In the genomic region with DNA sequence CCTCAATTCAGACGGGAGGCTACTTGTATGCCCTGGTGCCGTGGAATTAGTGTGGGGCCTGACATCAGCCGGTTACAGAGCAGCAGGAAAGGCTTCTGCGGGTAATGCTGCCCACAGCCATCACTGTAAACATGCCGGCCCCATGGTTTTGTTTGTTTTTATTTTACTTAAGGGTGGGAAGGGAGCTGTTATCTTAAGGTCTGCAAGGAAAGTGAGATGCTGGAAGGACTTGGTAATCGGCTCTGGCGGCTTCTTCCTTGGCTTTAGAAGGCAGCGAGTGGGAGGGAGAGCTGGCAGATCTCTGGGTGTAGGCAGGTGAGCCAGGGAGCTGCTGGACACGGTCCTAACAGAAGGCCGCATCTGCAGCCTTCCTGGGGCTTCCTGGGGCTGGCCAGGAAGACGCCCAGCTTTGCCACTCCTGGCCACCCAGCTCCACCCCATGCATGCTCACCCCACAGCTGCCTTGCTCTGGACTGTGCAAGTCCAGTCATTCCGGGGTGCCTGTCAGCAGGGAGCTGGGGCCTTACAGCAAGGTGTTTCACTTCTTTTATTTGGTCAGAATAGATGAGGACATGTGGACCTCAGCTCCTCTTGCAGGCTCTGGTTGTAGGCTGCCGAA, we compare ENCODE assay signal across 13 cellular contexts. TPM values are rescaled to one million over a fixed set of nuclear protein-coding genes. Genes with fewer than 3 reads are reported as not detected.
A peak's percentile ranks its signal among the peaks of the same experiment; 100 is the strongest.
DNase-seq lines count a peak whose midpoint lies in the region; ATAC-seq, FAIRE-seq and TF ChIP-seq lines count a peak whose summit lies in the region.
"Had no signal": no experiment of that assay in that cellular context is flagged by ENCODE, and none has a peak within 500 bp of the region (broad histone marks: within the 10 kb centered on the region; RNA-seq: fewer than 3 reads in every experiment).

No MANE protein-coding gene starts in this region.

- no peak overlapping the region for H2AK5ac ChIP-seq in H1 (ENCODE audit: low read depth, low read length)
- H2AK5ac ChIP-seq in trophoblast cell (ENCODE audit: low read length) = no peak overlapping the region

- H3K14ac ChIP-seq in H1 (ENCODE audit: insufficient read length) (no peak overlapping the region), trophoblast cell (ENCODE audit: low read length) (no peak overlapping the region)

- H3K27me3 Mint-ChIP-seq in activated CD4-positive, alpha-beta T cell treated with anti-CD3 and anti-CD28 coated beads, Interleukin-2, amount 10 ng/mL, durations not matched to agents 7 days and 5 days = no peaks in the 10 kb centered on the region
- no peaks in the 10 kb centered on the region for H3K27me3 Mint-ChIP-seq in T-cell

- H2BK15ac ChIP-seq in H1 (ENCODE audit: low read length) = no peak overlapping the region

- no peak overlapping the region for H2BK120ac ChIP-seq in H1 (replicated peaks; ENCODE audit: low read depth, low read length)
- H2BK120ac ChIP-seq in trophoblast cell (ENCODE audit: insufficient read depth, low read length, poor library complexity) = no peak overlapping the region

- peaks cover 87% of the 10 kb centered on the region for H3K4me1 Mint-ChIP-seq in activated CD4-positive, alpha-beta T cell treated with anti-CD3 and anti-CD28 coated beads, Interleukin-2, amount 10 ng/mL, durations not matched to agents 7 days and 5 days
- peaks cover 12 to 49% (median 44%) of the 10 kb centered on the region in 3 donors for H3K4me1 Mint-ChIP-seq in T-cell
- H3K4me1 Mint-ChIP-seq in stimulated activated effector memory CD8-positive, alpha-beta T cell treated with anti-CD3 and anti-CD28 coated beads, Interleukin-12 subunit alpha, Interleukin-12 subunit beta, amount 100 ng/mL, for 72 hours = peaks cover 75% of the 10 kb centered on the region

- H3K79me1 ChIP-seq in H1 (ENCODE audit: low read depth, low read length) (no peaks in the 10 kb centered on the region), trophoblast cell (ENCODE audit: low read length) (no peaks in the 10 kb centered on the region)

- TF ChIP-seq CTCF in H1 (IDR thresholded peaks at IDR 0.05; ENCODE audit: control extremely low read depth in 1 of 3, insufficient read depth in 1 of 3, low read depth in 1 of 3, low read length in 3 of 3) = no peak

- no peak overlapping the region for H4K12ac ChIP-seq in trophoblast cell (ENCODE audit: low read depth, low read length)

- no peak for TF ChIP-seq POLR2A in H1 (IDR thresholded peaks at IDR 0.05; ENCODE audit: control extremely low read depth in 1 of 2, low read depth in 2 of 2, low read length in 2 of 2)

- H3K4me2 ChIP-seq in H1 (ENCODE audit: insufficient read depth in 1 of 2, low read depth in 2 of 2, low read length in 2 of 2) = peak overlapping the region; percentile 30 to 56; a peak in 1 of 4 replicates
- no peak overlapping the region for H3K4me2 ChIP-seq in trophoblast cell (ENCODE audit: low read length)

- no peaks in the 10 kb centered on the region for H3K9me3 Mint-ChIP-seq in activated CD4-positive, alpha-beta T cell treated with anti-CD3 and anti-CD28 coated beads, Interleukin-2, amount 10 ng/mL, durations not matched to agents 7 days and 5 days
- H3K9me3 Mint-ChIP-seq in T-cell = no peaks in the 10 kb centered on the region
- no peaks in the 10 kb centered on the region for H3K9me3 Mint-ChIP-seq in stimulated activated effector memory CD8-positive, alpha-beta T cell treated with anti-CD3 and anti-CD28 coated beads, Interleukin-12 subunit alpha, Interleukin-12 subunit beta, amount 100 ng/mL, for 72 hours

- no peak overlapping the region for H3K23ac ChIP-seq in H1 (ENCODE audit: insufficient read length)
- H3K23ac ChIP-seq in trophoblast cell (ENCODE audit: low read length) = no peak overlapping the region

- no peak for TF ChIP-seq RAD21 in H1 (IDR thresholded peaks at IDR 0.05 in 1 of 2, conservative IDR thresholded peaks at IDR 0.05 in 1 of 2; ENCODE audit: low read depth in 2 of 2, low read length in 2 of 2)

- POLR2A ChIA-PET in activated CD4-positive, alpha-beta T cell treated with anti-CD3 and anti-CD28 coated beads, Interleukin-2, amount 10 ng/mL, durations not matched to agents 7 days and 5 days (lab: Charles Lee) = interaction anchor here (1.7 kb wide), 1 partner anchor 15 kb away, joined by 6 read pairs; no protein-coding TSS in a partner anchor
- POLR2A ChIA-PET in T-cell (lab: Charles Lee) = interaction anchor here (0.6 kb wide), 2 partner anchors 27 to 45 kb away, joined by 6 to 9 read pairs; no protein-coding TSS in a partner anchor
- POLR2A ChIA-PET in H1 (lab: Charles Lee; ENCODE audit: partially characterized antibody) = interaction anchor here (0.7 to 0.9 kb wide), 2 partner anchors 13 to 60 kb away, joined by 3 to 4 read pairs; no protein-coding TSS in a partner anchor

- no peak overlapping the region for H2BK20ac ChIP-seq in H1 (ENCODE audit: low read length)

- H3K56ac ChIP-seq in H1 (replicated peaks; ENCODE audit: insufficient read length, low read depth, low read length) = no peak overlapping the region

- no peak overlapping the region for H4K91ac ChIP-seq in H1 (replicated peaks; ENCODE audit: insufficient read length, low read length)
- H4K91ac ChIP-seq in trophoblast cell (ENCODE audit: low read depth, low read length) = no peak overlapping the region

- H2BK12ac ChIP-seq in H1 (ENCODE audit: low read depth, low read length) (no peak overlapping the region), trophoblast cell (ENCODE audit: low read length) (no peak overlapping the region)

- H3K4me3 Mint-ChIP-seq in activated CD4-positive, alpha-beta T cell treated with anti-CD3 and anti-CD28 coated beads, Interleukin-2, amount 10 ng/mL, durations not matched to agents 7 days and 5 days = peak overlapping the region; percentile 22
- peak overlapping the region in 1 of 3 donors; percentile 8 for H3K4me3 Mint-ChIP-seq in T-cell
- H3K4me3 Mint-ChIP-seq in stimulated activated effector memory CD8-positive, alpha-beta T cell treated with anti-CD3 and anti-CD28 coated beads, Interleukin-12 subunit alpha, Interleukin-12 subunit beta, amount 100 ng/mL, for 72 hours = peak overlapping the region; percentile 64

- no peak overlapping the region for H3K18ac ChIP-seq in H1 (ENCODE audit: extremely low read depth, low read length)
- H3K18ac ChIP-seq in trophoblast cell (ENCODE audit: low read length) = no peak overlapping the region

- peaks cover 61% of the 10 kb centered on the region for H3K36me3 Mint-ChIP-seq in activated CD4-positive, alpha-beta T cell treated with anti-CD3 and anti-CD28 coated beads, Interleukin-2, amount 10 ng/mL, durations not matched to agents 7 days and 5 days (ENCODE audit: low read depth)
- H3K36me3 Mint-ChIP-seq in T-cell = peaks cover 25% of the 10 kb centered on the region
- peaks cover 72% of the 10 kb centered on the region for H3K36me3 Mint-ChIP-seq in stimulated activated effector memory CD8-positive, alpha-beta T cell treated with anti-CD3 and anti-CD28 coated beads, Interleukin-12 subunit alpha, Interleukin-12 subunit beta, amount 100 ng/mL, for 72 hours

- H3K79me2 ChIP-seq in H1 (ENCODE audit: control insufficient read depth in 1 of 2, insufficient read depth in 2 of 2, low read length in 2 of 2) (no peaks in the 10 kb centered on the region), trophoblast cell (ENCODE audit: control insufficient read depth, insufficient read depth, low read length, poor library complexity) (no peaks in the 10 kb centered on the region)

- H3K27me3 ChIP-seq in H1 (replicated peaks in 1 of 4; ENCODE audit: control insufficient read depth in 3 of 4, extremely low read depth in 1 of 4, insufficient read depth in 3 of 4, low read length in 3 of 4) = no peaks in the 10 kb centered on the region
- H3K27me3 ChIP-seq in trophoblast cell (ENCODE audit: insufficient read depth, low read length) = no peaks in the 10 kb centered on the region
- H3K27me3 ChIP-seq: cardiac muscle cell, gastroesophageal sphincter, Peyer's patch had no signal

- H3K4ac ChIP-seq in H1 (replicated peaks; ENCODE audit: insufficient read length, low read depth, low read length) (no peak overlapping the region), trophoblast cell (ENCODE audit: low read depth, low read length) (no peak overlapping the region)

- H2AFZ ChIP-seq in H1 (ENCODE audit: low read length) = no peak overlapping the region
- no peak overlapping the region for H2AFZ ChIP-seq in trophoblast cell (ENCODE audit: insufficient read depth, low read length, poor library complexity)

- H2BK5ac ChIP-seq in H1 (ENCODE audit: low read depth, low read length) (no peak overlapping the region), trophoblast cell (ENCODE audit: low read depth, low read length, poor library complexity) (no peak overlapping the region)

- no peak for DNase-seq in activated CD4-positive, alpha-beta T cell treated with anti-CD3 and anti-CD28 coated beads, Interleukin-2, amount 10 ng/mL, durations not matched to agents 7 days and 5 days
- no peak for DNase-seq in activated CD4-positive, alpha-beta T cell treated with anti-CD3 and anti-CD28 coated beads, Interleukin-2, amount 50 U/mL, for 4 hours
- no peak for DNase-seq in T-cell
- no peak for DNase-seq in H1 (ENCODE audit: low read depth in 1 of 2, low spot score in 2 of 2)
- no peak for DNase-seq in stimulated activated effector memory CD8-positive, alpha-beta T cell treated with anti-CD3 and anti-CD28 coated beads, Interleukin-12 subunit alpha, Interleukin-12 subunit beta, amount 100 ng/mL, for 72 hours (ENCODE audit: low spot score in 2 of 2)
- DNase-seq in trophoblast cell = no peak
- no peak for DNase-seq in RKO (ENCODE audit: low spot score)
- DNase-seq in DMS114 treated with DMSO at 0.1 percent for 48 hours (lab: John Stamatoyannopoulos, UW; ENCODE audit: unreplicated experiment) = no peak
- DNase-seq: activated CD4-positive, alpha-beta T cell treated with anti-CD3 and anti-CD28 coated beads for 48 hours; Peyer's patch had no signal

- H3K27ac ChIP-seq in H1 (ENCODE audit: low read depth, low read length) (no peak overlapping the region), trophoblast cell (ENCODE audit: low read depth, low read length) (no peak overlapping the region)
- H3K27ac ChIP-seq: cardiac muscle cell, gastroesophageal sphincter had no signal

- CTCF ChIA-PET in activated CD4-positive, alpha-beta T cell treated with anti-CD3 and anti-CD28 coated beads, Interleukin-2, amount 10 ng/mL, durations not matched to agents 7 days and 5 days (lab: Charles Lee) = interaction anchor here (1.0 to 4.8 kb wide), 12 partner anchors 8 to 118 kb away, joined by 3 to 32 read pairs (median 6); a partner anchor contains a TSS
- CTCF ChIA-PET in T-cell (lab: Charles Lee) = interaction anchor here in 1 of 2 donors (0.9 kb wide), 1 partner anchor 71 kb away, joined by 3 read pairs; no protein-coding TSS in a partner anchor
- CTCF ChIA-PET in H1 (lab: Charles Lee; ENCODE audit: partially characterized antibody) = interaction anchor here (0.9 to 12.3 kb wide), 5 partner anchors 8 to 118 kb away, joined by 3 to 132 read pairs (median 5); a partner anchor contains a TSS

- H3K36me3 ChIP-seq in H1 (ENCODE audit: control insufficient read depth in 2 of 4, insufficient read depth in 4 of 4, low read length in 3 of 4) (peaks cover 6 to 47% (median 17%) of the 10 kb centered on the region in 4 experiments), trophoblast cell (ENCODE audit: control insufficient read depth in 1 of 2, insufficient read depth in 2 of 2, low read length in 2 of 2) (peaks cover 13 to 23% of the 10 kb centered on the region in 2 experiments)
- H3K36me3 ChIP-seq: cardiac muscle cell, gastroesophageal sphincter, Peyer's patch had no signal

- H3K4me3 ChIP-seq in H1 (ENCODE audit: extremely low read depth in 1 of 4, insufficient read depth in 2 of 4, low read depth in 3 of 4, low read length in 4 of 4) (peak overlapping the region in 1 of 4 experiments; percentile 10; a peak in 1 of 8 replicates), trophoblast cell (ENCODE audit: low read depth, low read length) (no peak overlapping the region)
- H3K4me3 ChIP-seq: cardiac muscle cell, gastroesophageal sphincter, Peyer's patch, skin epidermis had no signal

- H3K4me1 ChIP-seq in H1 (replicated peaks in 1 of 4; ENCODE audit: control insufficient read depth in 3 of 4, insufficient read depth in 4 of 4, low read length in 3 of 4) = peaks cover 12 to 24% (median 18%) of the 10 kb centered on the region in 4 experiments
- H3K4me1 ChIP-seq in trophoblast cell (ENCODE audit: control insufficient read depth in 1 of 2, insufficient read depth in 2 of 2, low read length in 2 of 2) = no peaks in the 10 kb centered on the region

- H3K27ac Mint-ChIP-seq in activated CD4-positive, alpha-beta T cell treated with anti-CD3 and anti-CD28 coated beads, Interleukin-2, amount 10 ng/mL, durations not matched to agents 7 days and 5 days = peak overlapping the region; percentile 84
- H3K27ac Mint-ChIP-seq in T-cell = peak overlapping the region; percentile 74 to 78
- peak overlapping the region; percentile 88 for H3K27ac Mint-ChIP-seq in stimulated activated effector memory CD8-positive, alpha-beta T cell treated with anti-CD3 and anti-CD28 coated beads, Interleukin-12 subunit alpha, Interleukin-12 subunit beta, amount 100 ng/mL, for 72 hours

- no peak overlapping the region for H4K5ac ChIP-seq in H1 (ENCODE audit: insufficient read length, low read depth, low read length)

- no peaks in the 10 kb centered on the region for H4K20me1 ChIP-seq in H1 (replicated peaks in 1 of 2; ENCODE audit: control insufficient read depth in 1 of 2, insufficient read depth in 2 of 2, low read length in 2 of 2)

- WGBS in H1 (ENCODE audit: extremely low coverage in 1 of 2, insufficient coverage in 1 of 2, insufficient read length in 1 of 2, insufficient replicate concordance in 2 of 2, low coverage in 1 of 2, low lambda C conversion rate in 2 of 2, missing lambda C conversion rate in 1 of 2), 2 experiments = 87% methylated on average over 13 of the region's 13 CpGs; no CpG with 5 or more reads in 1 of the 2 experiments
- no CpG with 5 or more reads among the region's 13 CpGs for WGBS in trophoblast cell (ENCODE audit: extremely low coverage, insufficient coverage, insufficient read length)

- H4K8ac ChIP-seq in H1 (ENCODE audit: extremely low read depth, insufficient read depth, low read length) (no peak overlapping the region), trophoblast cell (ENCODE audit: low read depth, low read length) (no peak overlapping the region)

- H3K23me2 ChIP-seq in H1 (ENCODE audit: low read depth, low read length) = no peaks in the 10 kb centered on the region

- no peak overlapping the region for H3K9ac ChIP-seq in H1 (replicated peaks in 1 of 4; ENCODE audit: extremely low read depth in 1 of 4, low read depth in 3 of 4, low read length in 3 of 4)
- H3K9ac ChIP-seq in trophoblast cell (ENCODE audit: low read length) = no peak overlapping the region

- FAIRE-seq in H1 (lab: Jason Lieb, UNC) = no peak

- H3K9me3 ChIP-seq in H1 (ENCODE audit: insufficient read depth in 2 of 2, low read depth in 1 of 2, low read length in 1 of 2) (no peaks in the 10 kb centered on the region), trophoblast cell (ENCODE audit: insufficient read depth, low read depth, low read length) (no peaks in the 10 kb centered on the region)
- H3K9me3 ChIP-seq: gastroesophageal sphincter, Peyer's patch had no signal

- no peak for TF ChIP-seq EP300 in H1 (IDR thresholded peaks at IDR 0.05; ENCODE audit: borderline replicate concordance in 1 of 2, low read depth in 2 of 2, low read length in 2 of 2)

- no peak for ATAC-seq in T-cell (replicated peaks in 1 of 4)
- ATAC-seq in stimulated activated effector memory CD8-positive, alpha-beta T cell treated with anti-CD3 and anti-CD28 coated beads, Interleukin-12 subunit alpha, Interleukin-12 subunit beta, amount 100 ng/mL, for 72 hours = peak; percentile 19
- ATAC-seq: gastroesophageal sphincter had no signal

RNA-seq across cellular contexts. Expression of a gene that starts 54.1 kb away (rescaled TPM):
- 100 to 1,000 TPM; 148 to 153 TPM for total RNA-seq in activated CD4-positive, alpha-beta T cell treated with anti-CD3 and anti-CD28 coated beads, Interleukin-2, amount 10 ng/mL, durations not matched to agents 7 days and 5 days
- total RNA-seq in T-cell = 10 to 100 TPM; 52.8 to 74.0 (median 61.4) TPM
- 28.0 and 32.1 TPM in 2 replicates for total RNA-seq in H1 (2021; fragmentation: NEBNext Ultra II Directional; extraction: Animal tissue kit (Norgen Biotek cat#: 25700))
- 15.8 and 22.5 TPM in 2 replicates for polyA plus RNA-seq in H1 (2011; rRNA removed)
- 14.1 TPM for polyA plus RNA-seq in H1 (2011; cell fraction: cytosol; rRNA removed)
- 23.4 TPM for polyA plus RNA-seq in H1 (2011; cell fraction: nucleus; rRNA removed)
- polyA plus RNA-seq in H1 (2012, experiment 1 of 2) = 14.0 to 24.5 TPM (median 23.1 TPM) in 4 replicates
- polyA plus RNA-seq in H1 (2012, experiment 2 of 2) = 21.8 TPM
- polyA plus RNA-seq in H1 (2013, experiment 1 of 2) = 25.4 TPM
- 27.3 TPM for polyA plus RNA-seq in H1 (2013, experiment 2 of 2)
- 14.0 and 17.4 TPM in 2 replicates for polyA minus RNA-seq in H1 (2011; rRNA and poly(A)+ RNA removed)
- 17.1 TPM for polyA minus RNA-seq in H1 (2011; cell fraction: cytosol; rRNA and poly(A)+ RNA removed)
- 12.8 TPM for polyA minus RNA-seq in H1 (2011; cell fraction: nucleus; rRNA and poly(A)+ RNA removed)
- 241 and 261 TPM in 2 replicates for polyA plus RNA-seq in trophoblast cell (2013)
